1 cellular context compared by ENCODE assay signal in the genomic region with DNA sequence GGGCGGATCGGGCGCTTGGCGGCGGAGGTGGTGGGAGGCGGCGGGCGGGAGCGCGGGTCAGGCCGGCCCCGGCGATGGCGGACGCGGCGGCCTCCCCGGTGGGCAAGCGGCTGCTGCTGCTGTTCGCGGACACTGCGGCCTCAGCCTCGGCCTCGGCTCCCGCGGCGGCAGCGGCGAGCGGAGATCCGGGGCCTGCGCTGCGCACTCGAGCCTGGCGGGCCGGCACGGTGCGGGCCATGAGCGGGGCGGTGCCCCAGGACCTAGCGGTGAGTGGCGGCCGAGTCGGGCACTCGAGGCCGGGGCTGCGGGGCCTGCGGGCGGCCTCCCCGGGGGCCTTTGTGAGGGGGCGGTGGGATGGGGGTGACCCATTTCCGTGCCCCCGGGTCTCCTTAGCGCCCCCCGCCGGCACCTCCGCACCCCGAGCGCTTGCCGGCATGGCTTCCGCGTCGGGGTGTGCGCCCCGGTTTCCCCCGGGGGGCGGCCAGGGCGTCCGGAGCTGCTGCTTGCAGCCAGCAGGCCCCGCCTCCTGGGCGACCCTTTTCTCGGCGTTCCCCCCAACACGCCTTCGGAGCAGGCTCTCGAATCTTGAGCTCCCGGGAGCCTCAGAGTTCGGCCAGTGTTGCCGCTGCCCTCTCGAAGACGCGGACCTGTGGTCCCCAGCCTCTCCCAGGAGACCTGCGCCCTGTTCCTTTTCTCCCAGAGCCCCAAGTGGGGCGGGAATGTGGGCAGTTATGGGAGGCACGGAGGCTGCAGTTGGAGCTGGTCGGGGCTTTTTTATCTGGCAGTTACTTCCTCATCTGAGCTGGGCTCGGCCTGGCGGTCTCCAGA.
A peak's percentile ranks its signal among the peaks of the same experiment; 100 is the strongest.
TF ChIP-seq lines count a peak whose summit lies in the region.

No MANE protein-coding gene starts in this region.

TF ChIP-seq in HepG2, 621 proteins besides CTCF, POLR2A, EP300 and RAD21 (continued from another document and continues in another):
- TF ChIP-seq, protein P1, sequence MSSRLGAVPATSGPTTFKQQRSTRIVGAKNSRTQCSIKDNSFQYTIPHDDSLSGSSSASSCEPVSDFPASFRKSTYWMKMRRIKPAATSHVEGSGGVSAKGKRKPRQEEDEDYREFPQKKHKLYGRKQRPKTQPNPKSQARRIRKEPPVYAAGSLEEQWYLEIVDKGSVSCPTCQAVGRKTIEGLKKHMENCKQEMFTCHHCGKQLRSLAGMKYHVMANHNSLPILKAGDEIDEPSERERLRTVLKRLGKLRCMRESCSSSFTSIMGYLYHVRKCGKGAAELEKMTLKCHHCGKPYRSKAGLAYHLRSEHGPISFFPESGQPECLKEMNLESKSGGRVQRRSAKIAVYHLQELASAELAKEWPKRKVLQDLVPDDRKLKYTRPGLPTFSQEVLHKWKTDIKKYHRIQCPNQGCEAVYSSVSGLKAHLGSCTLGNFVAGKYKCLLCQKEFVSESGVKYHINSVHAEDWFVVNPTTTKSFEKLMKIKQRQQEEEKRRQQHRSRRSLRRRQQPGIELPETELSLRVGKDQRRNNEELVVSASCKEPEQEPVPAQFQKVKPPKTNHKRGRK (CRISPR knock-in tag; IDR thresholded peaks at IDR 0.05) = no peak
- no peak for TF ChIP-seq ZNF567 (CRISPR knock-in tag; IDR thresholded peaks at IDR 0.05; ENCODE audit: borderline replicate concordance)
- TF ChIP-seq, protein P2, sequence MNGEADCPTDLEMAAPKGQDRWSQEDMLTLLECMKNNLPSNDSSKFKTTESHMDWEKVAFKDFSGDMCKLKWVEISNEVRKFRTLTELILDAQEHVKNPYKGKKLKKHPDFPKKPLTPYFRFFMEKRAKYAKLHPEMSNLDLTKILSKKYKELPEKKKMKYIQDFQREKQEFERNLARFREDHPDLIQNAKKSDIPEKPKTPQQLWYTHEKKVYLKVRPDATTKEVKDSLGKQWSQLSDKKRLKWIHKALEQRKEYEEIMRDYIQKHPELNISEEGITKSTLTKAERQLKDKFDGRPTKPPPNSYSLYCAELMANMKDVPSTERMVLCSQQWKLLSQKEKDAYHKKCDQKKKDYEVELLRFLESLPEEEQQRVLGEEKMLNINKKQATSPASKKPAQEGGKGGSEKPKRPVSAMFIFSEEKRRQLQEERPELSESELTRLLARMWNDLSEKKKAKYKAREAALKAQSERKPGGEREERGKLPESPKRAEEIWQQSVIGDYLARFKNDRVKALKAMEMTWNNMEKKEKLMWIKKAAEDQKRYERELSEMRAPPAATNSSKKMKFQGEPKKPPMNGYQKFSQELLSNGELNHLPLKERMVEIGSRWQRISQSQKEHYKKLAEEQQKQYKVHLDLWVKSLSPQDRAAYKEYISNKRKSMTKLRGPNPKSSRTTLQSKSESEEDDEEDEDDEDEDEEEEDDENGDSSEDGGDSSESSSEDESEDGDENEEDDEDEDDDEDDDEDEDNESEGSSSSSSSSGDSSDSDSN (CRISPR knock-in tag; IDR thresholded peaks at IDR 0.05) = peak; percentile 98; the same call in 1 of the 2 replicates
- TF ChIP-seq, protein P3, sequence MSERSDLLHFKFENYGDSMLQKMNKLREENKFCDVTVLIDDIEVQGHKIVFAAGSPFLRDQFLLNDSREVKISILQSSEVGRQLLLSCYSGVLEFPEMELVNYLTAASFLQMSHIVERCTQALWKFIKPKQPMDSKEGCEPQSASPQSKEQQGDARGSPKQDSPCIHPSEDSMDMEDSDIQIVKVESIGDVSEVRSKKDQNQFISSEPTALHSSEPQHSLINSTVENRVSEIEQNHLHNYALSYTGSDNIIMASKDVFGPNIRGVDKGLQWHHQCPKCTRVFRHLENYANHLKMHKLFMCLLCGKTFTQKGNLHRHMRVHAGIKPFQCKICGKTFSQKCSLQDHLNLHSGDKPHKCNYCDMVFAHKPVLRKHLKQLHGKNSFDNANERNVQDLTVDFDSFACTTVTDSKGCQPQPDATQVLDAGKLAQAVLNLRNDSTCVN (CRISPR knock-in tag; IDR thresholded peaks at IDR 0.05; ENCODE audit: borderline replicate concordance) = no peak
- TF ChIP-seq, protein P4, sequence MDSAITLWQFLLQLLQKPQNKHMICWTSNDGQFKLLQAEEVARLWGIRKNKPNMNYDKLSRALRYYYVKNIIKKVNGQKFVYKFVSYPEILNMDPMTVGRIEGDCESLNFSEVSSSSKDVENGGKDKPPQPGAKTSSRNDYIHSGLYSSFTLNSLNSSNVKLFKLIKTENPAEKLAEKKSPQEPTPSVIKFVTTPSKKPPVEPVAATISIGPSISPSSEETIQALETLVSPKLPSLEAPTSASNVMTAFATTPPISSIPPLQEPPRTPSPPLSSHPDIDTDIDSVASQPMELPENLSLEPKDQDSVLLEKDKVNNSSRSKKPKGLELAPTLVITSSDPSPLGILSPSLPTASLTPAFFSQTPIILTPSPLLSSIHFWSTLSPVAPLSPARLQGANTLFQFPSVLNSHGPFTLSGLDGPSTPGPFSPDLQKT (CRISPR knock-in tag; IDR thresholded peaks at IDR 0.05; ENCODE audit: borderline replicate concordance) = no peak
- TF ChIP-seq, protein P5, sequence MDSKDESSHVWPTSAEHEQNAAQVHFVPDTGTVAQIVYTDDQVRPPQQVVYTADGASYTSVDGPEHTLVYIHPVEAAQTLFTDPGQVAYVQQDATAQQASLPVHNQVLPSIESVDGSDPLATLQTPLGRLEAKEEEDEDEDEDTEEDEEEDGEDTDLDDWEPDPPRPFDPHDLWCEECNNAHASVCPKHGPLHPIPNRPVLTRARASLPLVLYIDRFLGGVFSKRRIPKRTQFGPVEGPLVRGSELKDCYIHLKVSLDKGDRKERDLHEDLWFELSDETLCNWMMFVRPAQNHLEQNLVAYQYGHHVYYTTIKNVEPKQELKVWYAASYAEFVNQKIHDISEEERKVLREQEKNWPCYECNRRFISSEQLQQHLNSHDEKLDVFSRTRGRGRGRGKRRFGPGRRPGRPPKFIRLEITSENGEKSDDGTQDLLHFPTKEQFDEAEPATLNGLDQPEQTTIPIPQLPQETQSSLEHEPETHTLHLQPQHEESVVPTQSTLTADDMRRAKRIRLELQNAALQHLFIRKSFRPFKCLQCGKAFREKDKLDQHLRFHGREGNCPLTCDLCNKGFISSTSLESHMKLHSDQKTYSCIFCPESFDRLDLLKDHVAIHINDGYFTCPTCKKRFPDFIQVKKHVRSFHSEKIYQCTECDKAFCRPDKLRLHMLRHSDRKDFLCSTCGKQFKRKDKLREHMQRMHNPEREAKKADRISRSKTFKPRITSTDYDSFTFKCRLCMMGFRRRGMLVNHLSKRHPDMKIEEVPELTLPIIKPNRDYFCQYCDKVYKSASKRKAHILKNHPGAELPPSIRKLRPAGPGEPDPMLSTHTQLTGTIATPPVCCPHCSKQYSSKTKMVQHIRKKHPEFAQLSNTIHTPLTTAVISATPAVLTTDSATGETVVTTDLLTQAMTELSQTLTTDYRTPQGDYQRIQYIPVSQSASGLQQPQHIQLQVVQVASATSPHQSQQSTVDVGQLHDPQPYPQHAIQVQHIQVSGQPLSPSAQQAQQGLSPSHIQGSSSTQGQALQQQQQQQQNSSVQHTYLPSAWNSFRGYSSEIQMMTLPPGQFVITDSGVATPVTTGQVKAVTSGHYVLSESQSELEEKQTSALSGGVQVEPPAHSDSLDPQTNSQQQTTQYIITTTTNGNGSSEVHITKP (CRISPR knock-in tag; IDR thresholded peaks at IDR 0.05; ENCODE audit: low read depth) = no peak
- no peak for TF ChIP-seq BORCS8-MEF2B (CRISPR knock-in tag; IDR thresholded peaks at IDR 0.05)
- TF ChIP-seq, protein P6, sequence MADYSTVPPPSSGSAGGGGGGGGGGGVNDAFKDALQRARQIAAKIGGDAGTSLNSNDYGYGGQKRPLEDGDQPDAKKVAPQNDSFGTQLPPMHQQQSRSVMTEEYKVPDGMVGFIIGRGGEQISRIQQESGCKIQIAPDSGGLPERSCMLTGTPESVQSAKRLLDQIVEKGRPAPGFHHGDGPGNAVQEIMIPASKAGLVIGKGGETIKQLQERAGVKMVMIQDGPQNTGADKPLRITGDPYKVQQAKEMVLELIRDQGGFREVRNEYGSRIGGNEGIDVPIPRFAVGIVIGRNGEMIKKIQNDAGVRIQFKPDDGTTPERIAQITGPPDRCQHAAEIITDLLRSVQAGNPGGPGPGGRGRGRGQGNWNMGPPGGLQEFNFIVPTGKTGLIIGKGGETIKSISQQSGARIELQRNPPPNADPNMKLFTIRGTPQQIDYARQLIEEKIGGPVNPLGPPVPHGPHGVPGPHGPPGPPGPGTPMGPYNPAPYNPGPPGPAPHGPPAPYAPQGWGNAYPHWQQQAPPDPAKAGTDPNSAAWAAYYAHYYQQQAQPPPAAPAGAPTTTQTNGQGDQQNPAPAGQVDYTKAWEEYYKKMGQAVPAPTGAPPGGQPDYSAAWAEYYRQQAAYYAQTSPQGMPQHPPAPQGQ (CRISPR knock-in tag; IDR thresholded peaks at IDR 0.05; ENCODE audit: borderline replicate concordance) = no peak
- TF ChIP-seq NFATC3 (CRISPR knock-in tag; IDR thresholded peaks at IDR 0.05) = no peak
- no peak for TF ChIP-seq MXI1 (IDR thresholded peaks at IDR 0.05; ENCODE audit: borderline replicate concordance, low read depth, low read length)
- TF ChIP-seq, protein P7, sequence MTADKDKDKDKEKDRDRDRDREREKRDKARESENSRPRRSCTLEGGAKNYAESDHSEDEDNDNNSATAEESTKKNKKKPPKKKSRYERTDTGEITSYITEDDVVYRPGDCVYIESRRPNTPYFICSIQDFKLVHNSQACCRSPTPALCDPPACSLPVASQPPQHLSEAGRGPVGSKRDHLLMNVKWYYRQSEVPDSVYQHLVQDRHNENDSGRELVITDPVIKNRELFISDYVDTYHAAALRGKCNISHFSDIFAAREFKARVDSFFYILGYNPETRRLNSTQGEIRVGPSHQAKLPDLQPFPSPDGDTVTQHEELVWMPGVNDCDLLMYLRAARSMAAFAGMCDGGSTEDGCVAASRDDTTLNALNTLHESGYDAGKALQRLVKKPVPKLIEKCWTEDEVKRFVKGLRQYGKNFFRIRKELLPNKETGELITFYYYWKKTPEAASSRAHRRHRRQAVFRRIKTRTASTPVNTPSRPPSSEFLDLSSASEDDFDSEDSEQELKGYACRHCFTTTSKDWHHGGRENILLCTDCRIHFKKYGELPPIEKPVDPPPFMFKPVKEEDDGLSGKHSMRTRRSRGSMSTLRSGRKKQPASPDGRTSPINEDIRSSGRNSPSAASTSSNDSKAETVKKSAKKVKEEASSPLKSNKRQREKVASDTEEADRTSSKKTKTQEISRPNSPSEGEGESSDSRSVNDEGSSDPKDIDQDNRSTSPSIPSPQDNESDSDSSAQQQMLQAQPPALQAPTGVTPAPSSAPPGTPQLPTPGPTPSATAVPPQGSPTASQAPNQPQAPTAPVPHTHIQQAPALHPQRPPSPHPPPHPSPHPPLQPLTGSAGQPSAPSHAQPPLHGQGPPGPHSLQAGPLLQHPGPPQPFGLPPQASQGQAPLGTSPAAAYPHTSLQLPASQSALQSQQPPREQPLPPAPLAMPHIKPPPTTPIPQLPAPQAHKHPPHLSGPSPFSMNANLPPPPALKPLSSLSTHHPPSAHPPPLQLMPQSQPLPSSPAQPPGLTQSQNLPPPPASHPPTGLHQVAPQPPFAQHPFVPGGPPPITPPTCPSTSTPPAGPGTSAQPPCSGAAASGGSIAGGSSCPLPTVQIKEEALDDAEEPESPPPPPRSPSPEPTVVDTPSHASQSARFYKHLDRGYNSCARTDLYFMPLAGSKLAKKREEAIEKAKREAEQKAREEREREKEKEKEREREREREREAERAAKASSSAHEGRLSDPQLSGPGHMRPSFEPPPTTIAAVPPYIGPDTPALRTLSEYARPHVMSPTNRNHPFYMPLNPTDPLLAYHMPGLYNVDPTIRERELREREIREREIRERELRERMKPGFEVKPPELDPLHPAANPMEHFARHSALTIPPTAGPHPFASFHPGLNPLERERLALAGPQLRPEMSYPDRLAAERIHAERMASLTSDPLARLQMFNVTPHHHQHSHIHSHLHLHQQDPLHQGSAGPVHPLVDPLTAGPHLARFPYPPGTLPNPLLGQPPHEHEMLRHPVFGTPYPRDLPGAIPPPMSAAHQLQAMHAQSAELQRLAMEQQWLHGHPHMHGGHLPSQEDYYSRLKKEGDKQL (CRISPR knock-in tag; IDR thresholded peaks at IDR 0.05; ENCODE audit: low read depth) = no peak
- no peak for TF ChIP-seq CBX2 (IDR thresholded peaks at IDR 0.05; ENCODE audit: low read depth, low read length)
- TF ChIP-seq CBX2 (CRISPR knock-in tag; IDR thresholded peaks at IDR 0.05; ENCODE audit: low read depth) = no peak
- no peak for TF ChIP-seq SYNCRIP (IDR thresholded peaks at IDR 0.05; ENCODE audit: insufficient read depth, low read depth, low read length)
- no peak for TF ChIP-seq TEAD2 (CRISPR knock-in tag; IDR thresholded peaks at IDR 0.05)
- no peak for TF ChIP-seq KDM6A (CRISPR knock-in tag; IDR thresholded peaks at IDR 0.05; ENCODE audit: low read depth)
- TF ChIP-seq ZNF329 (CRISPR knock-in tag; IDR thresholded peaks at IDR 0.05; ENCODE audit: low read depth) = no peak
- TF ChIP-seq PPARG (CRISPR knock-in tag; conservative IDR thresholded peaks at IDR 0.05) = no peak
- TF ChIP-seq NFE2 (CRISPR knock-in tag; IDR thresholded peaks at IDR 0.05) = no peak
- no peak; the same call in 1 of the 2 replicates for TF ChIP-seq BRD4 (CRISPR knock-in tag; IDR thresholded peaks at IDR 0.05)
- no peak for TF ChIP-seq TBP (CRISPR knock-in tag; IDR thresholded peaks at IDR 0.05)
- no peak for TF ChIP-seq NR2F2 (IDR thresholded peaks at IDR 0.05; ENCODE audit: borderline replicate concordance, low read depth)
- TF ChIP-seq AGO1 (IDR thresholded peaks at IDR 0.05; ENCODE audit: low read depth, low read length, poor library complexity, severe bottlenecking) = peak; percentile 8
- no peak for TF ChIP-seq ZNF615 (CRISPR knock-in tag; IDR thresholded peaks at IDR 0.05; ENCODE audit: borderline replicate concordance)
- 0 out of 2 replicates have a peak, but pooled peaks have one; percentile 4 for TF ChIP-seq RFXAP (CRISPR knock-in tag; IDR thresholded peaks at IDR 0.05; ENCODE audit: borderline replicate concordance)
- TF ChIP-seq CBFB (CRISPR knock-in tag; IDR thresholded peaks at IDR 0.05) = no peak
- no peak; the same call in 1 of the 2 replicates for TF ChIP-seq ZNF629 (CRISPR knock-in tag; conservative IDR thresholded peaks at IDR 0.05)
